10 cellular contexts compared by ENCODE assay signal in genomic region chr6:137707038-137707589, GRCh38.
DNase-seq lines count a peak whose midpoint lies in the region; ATAC-seq, FAIRE-seq and TF ChIP-seq lines count a peak whose summit lies in the region.
"Had no signal": no experiment of that assay in that cellular context is flagged by ENCODE, and none has a peak within 500 bp of the region (broad histone marks: within the 10 kb centered on the region; RNA-seq: fewer than 3 reads in every experiment).

No MANE protein-coding gene starts in this region.

- H3K36me3 Mint-ChIP-seq in CD4-positive, alpha-beta memory T cell = peaks cover 0 to 4% of the 10 kb centered on the region in 2 donors
- no peaks in the 10 kb centered on the region for H3K36me3 Mint-ChIP-seq in activated CD8-positive, alpha-beta T cell treated with anti-CD3 and anti-CD28 coated beads, Interleukin-2, amount 10 ng/mL, durations not matched to agents 7 days and 5 days (ENCODE audit: low read depth)
- H3K36me3 Mint-ChIP-seq in memory B cell = no peaks in the 10 kb centered on the region

- TF ChIP-seq CTCF in A549 (IDR thresholded peaks at IDR 0.05) = no peak

- no peaks in the 10 kb centered on the region for H3K9me3 ChIP-seq in A549
- no peaks in the 10 kb centered on the region for H3K9me3 ChIP-seq in CD4-positive, alpha-beta memory T cell (ENCODE audit: control insufficient read depth in 1 of 2, low read length in 2 of 2)
- H3K9me3 ChIP-seq: gastrocnemius medialis had no signal

- ATAC-seq in A549 = no peak
- no peak for ATAC-seq in activated CD8-positive, alpha-beta T cell treated with anti-CD3 and anti-CD28 coated beads, Interleukin-2, amount 10 ng/mL, durations not matched to agents 7 days and 5 days
- no peak for ATAC-seq in memory B cell (ENCODE audit: low read depth)
- ATAC-seq in HG03025 (IDR thresholded peaks at IDR 0.05; ENCODE audit: low FRiP score, unreplicated experiment) = no peak

- DNase-seq in A549 (ENCODE audit: low read depth in 1 of 2, low spot score in 1 of 2) (no peak), memory B cell (ENCODE audit: low spot score in 2 of 2) (no peak), NCI-H226 (no peak), SKM-1 (lab: John Stamatoyannopoulos, UW; ENCODE audit: unreplicated experiment) (no peak), UCSD-AML1 (lab: John Stamatoyannopoulos, UW; ENCODE audit: unreplicated experiment) (no peak)
- DNase-seq in CD4-positive, alpha-beta memory T cell = peak in 1 of 5 donors; percentile 36
- no peak for DNase-seq in activated CD8-positive, alpha-beta T cell treated with anti-CD3 and anti-CD28 coated beads, Interleukin-2, amount 10 ng/mL, durations not matched to agents 7 days and 5 days

- no peak for TF ChIP-seq POLR2A in A549 (IDR thresholded peaks at IDR 0.05; ENCODE audit: low read length)

- no peaks in the 10 kb centered on the region for H3K27me3 ChIP-seq in CD4-positive, alpha-beta memory T cell (ENCODE audit: insufficient read depth, low read length)
- H3K27me3 ChIP-seq: gastrocnemius medialis had no signal

- H3K27ac ChIP-seq in A549 = peak overlapping the region; percentile 22 to 60; a peak in 4 of 6 replicates
- peak overlapping the region; percentile 77 for H3K27ac ChIP-seq in CD4-positive, alpha-beta memory T cell (ENCODE audit: low read depth, low read length)
- H3K27ac ChIP-seq: gastrocnemius medialis, SK-N-MC had no signal

- intact Hi-C loops in CD4-positive, alpha-beta memory T cell (cut with micrococcal nuclease) = loop anchor here (10.0 kb wide), 1 partner anchor 698 kb away; the partner anchor contains the start of gene HEBP2

- H3K4me1 Mint-ChIP-seq in CD4-positive, alpha-beta memory T cell = peaks cover 37 to 69% (median 55%) of the 10 kb centered on the region in 4 donors
- H3K4me1 Mint-ChIP-seq in activated CD8-positive, alpha-beta T cell treated with anti-CD3 and anti-CD28 coated beads, Interleukin-2, amount 10 ng/mL, durations not matched to agents 7 days and 5 days (ENCODE audit: low read depth) = peaks cover 62% of the 10 kb centered on the region
- peaks cover 15% of the 10 kb centered on the region for H3K4me1 Mint-ChIP-seq in memory B cell

- no peak for TF ChIP-seq RAD21 in A549 (conservative IDR thresholded peaks at IDR 0.05 in 1 of 2, IDR thresholded peaks at IDR 0.05 in 1 of 2)

- peak overlapping the region; percentile 76; the same call in 1 of the 3 replicates for H3K4me2 ChIP-seq in A549

- no peak for TF ChIP-seq EP300 in A549 (IDR thresholded peaks at IDR 0.05)

- H3K27me3 Mint-ChIP-seq in CD4-positive, alpha-beta memory T cell = peaks cover 0 to 3% of the 10 kb centered on the region in 2 donors
- H3K27me3 Mint-ChIP-seq in activated CD8-positive, alpha-beta T cell treated with anti-CD3 and anti-CD28 coated beads, Interleukin-2, amount 10 ng/mL, durations not matched to agents 7 days and 5 days (ENCODE audit: low read depth) = no peaks in the 10 kb centered on the region
- peaks cover 4% of the 10 kb centered on the region for H3K27me3 Mint-ChIP-seq in memory B cell

- peaks cover 5% of the 10 kb centered on the region; the same call in 2 of the 3 replicates for H3K4me1 ChIP-seq in A549
- peaks cover 68% of the 10 kb centered on the region for H3K4me1 ChIP-seq in CD4-positive, alpha-beta memory T cell (ENCODE audit: insufficient read depth, low read length)

- WGBS in A549 (ENCODE audit: missing lambda C conversion rate) = 76% methylated on average over 9 of the region's 9 CpGs

- FAIRE-seq in A549 (lab: Jason Lieb, UNC) = no peak

- H3K36me3 ChIP-seq in CD4-positive, alpha-beta memory T cell (ENCODE audit: insufficient read depth, low read length) = no peaks in the 10 kb centered on the region
- H3K36me3 ChIP-seq: gastrocnemius medialis had no signal

- CTCF ChIA-PET in A549 (lab: Yijun Ruan, JAX) = interaction anchor here (0.6 to 3.9 kb wide), 18 partner anchors 9 to 268 kb away, joined by 3 to 50 read pairs (median 6); partner anchors contain the start of gene TNFAIP3
- CTCF ChIA-PET in CD4-positive, alpha-beta memory T cell (lab: Charles Lee; ENCODE audit: partially characterized antibody) = interaction anchor here (0.9 to 3.9 kb wide), 29 partner anchors 9 to 306 kb away, joined by 3 to 74 read pairs (median 7); partner anchors contain the start of gene TNFAIP3
- CTCF ChIA-PET in activated CD8-positive, alpha-beta T cell treated with anti-CD3 and anti-CD28 coated beads, Interleukin-2, amount 10 ng/mL, durations not matched to agents 7 days and 5 days (lab: Charles Lee) = interaction anchor here (0.8 to 5.6 kb wide), 47 partner anchors 9 to 300 kb away, joined by 3 to 186 read pairs (median 7); partner anchors contain the start of gene TNFAIP3

- POLR2A ChIA-PET in A549 (lab: Yijun Ruan, JAX) = interaction anchor here (1.0 kb wide), 1 partner anchor 160 kb away, joined by 6 read pairs; the partner anchor contains the start of gene TNFAIP3
- POLR2A ChIA-PET in CD4-positive, alpha-beta memory T cell (lab: Charles Lee; ENCODE audit: partially characterized antibody) = interaction anchor here (0.7 to 5.9 kb wide), 28 partner anchors 8 to 399 kb away, joined by 3 to 134 read pairs (median 5); partner anchors contain the start of gene TNFAIP3
- POLR2A ChIA-PET in activated CD8-positive, alpha-beta T cell treated with anti-CD3 and anti-CD28 coated beads, Interleukin-2, amount 10 ng/mL, durations not matched to agents 7 days and 5 days (lab: Charles Lee) = interaction anchor here (0.8 to 3.0 kb wide), 14 partner anchors 9 to 269 kb away, joined by 3 to 35 read pairs (median 7); partner anchors contain the start of gene TNFAIP3

- H3K4me3 ChIP-seq in A549 = no peak overlapping the region
- peak overlapping the region in 1 of 2 donors; percentile 36 for H3K4me3 ChIP-seq in CD4-positive, alpha-beta memory T cell (ENCODE audit: low read length in 2 of 2)

- H3K27ac Mint-ChIP-seq in CD4-positive, alpha-beta memory T cell = peak overlapping the region; percentile 93 to 99 (median 98)
- peak overlapping the region; percentile 89 for H3K27ac Mint-ChIP-seq in activated CD8-positive, alpha-beta T cell treated with anti-CD3 and anti-CD28 coated beads, Interleukin-2, amount 10 ng/mL, durations not matched to agents 7 days and 5 days
- H3K27ac Mint-ChIP-seq in memory B cell = peak overlapping the region; percentile 89

- peaks cover 0 to 4% (median 0%) of the 10 kb centered on the region in 8 donors for H3K9me3 Mint-ChIP-seq in CD4-positive, alpha-beta memory T cell
- no peaks in the 10 kb centered on the region for H3K9me3 Mint-ChIP-seq in activated CD8-positive, alpha-beta T cell treated with anti-CD3 and anti-CD28 coated beads, Interleukin-2, amount 10 ng/mL, durations not matched to agents 7 days and 5 days (ENCODE audit: insufficient read depth)
- no peaks in the 10 kb centered on the region for H3K9me3 Mint-ChIP-seq in memory B cell

- H3K4me3 Mint-ChIP-seq in CD4-positive, alpha-beta memory T cell = peak overlapping the region in 7 of 8 donors; percentile 58 to 80 (median 73)
- H3K4me3 Mint-ChIP-seq in activated CD8-positive, alpha-beta T cell treated with anti-CD3 and anti-CD28 coated beads, Interleukin-2, amount 10 ng/mL, durations not matched to agents 7 days and 5 days = peak overlapping the region; percentile 62
- no peak overlapping the region for H3K4me3 Mint-ChIP-seq in memory B cell

TF ChIP-seq in A549, 52 proteins besides CTCF, POLR2A, EP300 and RAD21 (continues in another document):
- TF ChIP-seq BHLHE40 (IDR thresholded peaks at IDR 0.05; ENCODE audit: low read depth, low read length) (no peak), FOSL2 (IDR thresholded peaks at IDR 0.05) (no peak), FOSL2 (CRISPR knock-in tag; IDR thresholded peaks at IDR 0.05) (no peak), USF2 (IDR thresholded peaks at IDR 0.05) (no peak), EHF (CRISPR knock-in tag; IDR thresholded peaks at IDR 0.05) (no peak), BCL3 (IDR thresholded peaks at IDR 0.05) (no peak), RCOR1 (IDR thresholded peaks at IDR 0.05; ENCODE audit: low read depth, low read length) (no peak), CHD2 (IDR thresholded peaks at IDR 0.05; ENCODE audit: low read length, partially characterized antibody) (no peak)
